In the genomic region with DNA sequence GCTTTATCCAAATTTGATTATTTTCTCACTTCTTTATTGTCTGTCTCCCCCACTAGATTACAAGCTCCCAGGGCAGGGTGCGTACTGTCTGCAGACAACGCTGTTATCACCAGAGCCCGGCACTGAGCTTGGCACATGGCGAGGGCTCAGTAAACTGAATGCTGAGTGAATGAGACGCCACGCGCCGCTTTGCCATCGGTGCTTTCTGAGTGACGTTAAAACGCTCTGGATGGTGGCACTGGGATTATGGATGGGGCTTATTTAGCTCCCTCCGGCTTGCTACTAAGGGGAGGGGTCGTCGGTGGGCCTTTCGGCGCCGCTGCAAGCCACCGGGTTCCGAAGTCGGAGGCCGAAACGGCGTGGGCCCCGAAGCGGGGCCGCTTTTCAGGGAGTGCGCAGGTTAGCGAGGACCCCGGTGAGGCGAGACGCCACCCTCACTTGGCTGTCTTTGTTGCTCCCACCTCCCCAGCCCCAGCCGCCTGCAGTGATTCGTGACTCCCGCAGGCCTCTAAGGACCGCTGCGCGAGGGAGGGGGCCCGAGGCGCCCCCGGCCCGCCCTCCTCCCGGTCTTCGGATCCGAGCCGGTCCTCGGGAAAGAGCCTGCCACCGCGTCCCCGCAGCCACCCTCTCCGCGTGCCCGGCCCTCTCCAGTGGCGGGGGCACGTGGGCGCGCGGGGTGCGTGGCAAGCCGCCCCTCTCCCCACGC, we compare ENCODE assay signal across 8 cellular contexts. TPM values are rescaled to one million over a fixed set of nuclear protein-coding genes. Genes with fewer than 3 reads are reported as not detected.
DNase-seq lines count a peak whose midpoint lies in the region; ATAC-seq and TF ChIP-seq lines count a peak whose summit lies in the region.

No MANE protein-coding gene starts in this region.

- H3K4me3 ChIP-seq in dorsolateral prefrontal cortex, result peak overlapping the region; percentile 13 to 77 (median 59)
- H3K4me3 ChIP-seq in mononuclear cell (ENCODE audit: low read length), result peak overlapping the region; percentile 33
- H3K4me3 ChIP-seq in thyroid gland (replicated peaks in 1 of 3), result peak overlapping the region; percentile 20 to 51 (median 47)

- H3K9me3 ChIP-seq in mononuclear cell (ENCODE audit: low read depth, low read length), result no peaks in the 10 kb centered on the region
- no peaks in the 10 kb centered on the region for H3K9me3 ChIP-seq in thyroid gland

- peak overlapping the region; percentile 44; the same call in 1 of the 2 replicates for H3K27ac ChIP-seq in VCaP
- H3K27ac ChIP-seq in dorsolateral prefrontal cortex, result peak overlapping the region in 46 of 59 donors; percentile 15 to 83 (median 59)
- H3K27ac ChIP-seq in thyroid gland, result peak overlapping the region; percentile 83 to 95 (median 91)

- H3K27me3 ChIP-seq in dorsolateral prefrontal cortex (peaks cover 0 to 36% (median 6%) of the 10 kb centered on the region in 45 donors), mononuclear cell (ENCODE audit: insufficient read depth, low read length) (peaks cover 3% of the 10 kb centered on the region), thyroid gland (no peaks in the 10 kb centered on the region)

- DNase-seq in NCI-H1105 treated with DMSO at 0.1 percent for 48 hours (lab: John Stamatoyannopoulos, UW), result peak; percentile 20
- no peak for DNase-seq in NCI-H1105 (lab: John Stamatoyannopoulos, UW)
- peak in 8 of 10 donors; percentile 24 to 58 (median 44) for DNase-seq in dorsolateral prefrontal cortex
- peak; percentile 8 to 32 for DNase-seq in thyroid gland
- no peak for DNase-seq in 8988T

- TF ChIP-seq CTCF in VCaP (conservative IDR thresholded peaks at IDR 0.05), result no peak
- TF ChIP-seq CTCF in dorsolateral prefrontal cortex (IDR thresholded peaks at IDR 0.05 in 54 of 56, conservative IDR thresholded peaks at IDR 0.05 in 2 of 56; ENCODE audit: low read depth in 1 of 56, partially characterized antibody in 56 of 56), result no peak
- no peak for TF ChIP-seq CTCF in thyroid gland (IDR thresholded peaks at IDR 0.05)

- no peak for ATAC-seq in GM18909 (IDR thresholded peaks at IDR 0.05; ENCODE audit: poor library complexity, unreplicated experiment)

- no peaks in the 10 kb centered on the region for H3K36me3 ChIP-seq in thyroid gland

- WGBS in thyroid gland, 2 donors, result 1 to 3% methylated on average over 8 to 10 of the region's 60 CpGs

- TF ChIP-seq POLR2A in thyroid gland (IDR thresholded peaks at IDR 0.05), result no peak

- peaks cover 11% of the 10 kb centered on the region for H3K4me1 ChIP-seq in mononuclear cell (ENCODE audit: insufficient read depth, low read length)
- no peaks in the 10 kb centered on the region for H3K4me1 ChIP-seq in thyroid gland

- intact Hi-C loops in dorsolateral prefrontal cortex (cut with DNase I), result loop anchor here in 1 of 2 donors (5.0 kb wide), 1 partner anchor 159 kb away; a partner anchor contains a TSS
- intact Hi-C loops in thyroid gland (cut with DNase I), result no loop called here

RNA-seq across cellular contexts. Expression of a gene that starts 0.6 kb away (rescaled TPM):
- total RNA-seq in dorsolateral prefrontal cortex, result 100 to 1,000 TPM; 140 to 347 (median 232) TPM
- 18.8 TPM for total RNA-seq in mononuclear cell
- 100 to 1,000 TPM; 223 to 313 (median 230) TPM for total RNA-seq in thyroid gland

Comparison
In these comparisons a context has a peak if more than half of its experiments do, and no peak if none do; other contexts are left out.
1. DNase-seq: peak in NCI-H1105 treated with DMSO at 0.1 percent for 48 hours (single experiment), dorsolateral prefrontal cortex (8 of 10) and thyroid gland (2 of 2); none in NCI-H1105 (single experiment) and 8988T (single experiment).
2. Peak in every context shown above with its lines, with median percentiles within 50 percentile points of each other: H3K27ac ChIP-seq and H3K4me3 ChIP-seq.